1 cellular context compared by ENCODE assay signal in genomic region chr15:49620658-49621326, GRCh38.
A peak's percentile ranks its signal among the peaks of the same experiment; 100 is the strongest.
TF ChIP-seq lines count a peak whose summit lies in the region.

DTWD1 (plus strand) TSS chr15:49621048; CDS start chr15:49625168, 4,120 bp downstream.
FAM227B (minus strand) TSS chr15:49620818; CDS start chr15:49615171, 5,647 bp downstream.

TF ChIP-seq in K562, 482 proteins besides CTCF, POLR2A, EP300 and RAD21 (continued from another document):
- no peak for TF ChIP-seq ATF2 (CRISPR knock-in tag; IDR thresholded peaks at IDR 0.05)
- peak; percentile 83 for TF ChIP-seq BHLHE40 (IDR thresholded peaks at IDR 0.05; ENCODE audit: low read length)
- no peak for TF ChIP-seq FOXA1 (IDR thresholded peaks at IDR 0.05; ENCODE audit: borderline replicate concordance)
- peak; percentile 77 for TF ChIP-seq POLR2B (IDR thresholded peaks at IDR 0.05; ENCODE audit: low read depth, partially characterized antibody)
- TF ChIP-seq SLC30A9 (CRISPR knock-in tag; IDR thresholded peaks at IDR 0.05), result no peak
- peak; percentile 11 for TF ChIP-seq SP2 (IDR thresholded peaks at IDR 0.05; ENCODE audit: extremely low read depth, low read depth, low read length, poor library complexity, severe bottlenecking)
- TF ChIP-seq ELF2 (CRISPR knock-in tag; IDR thresholded peaks at IDR 0.05), result no peak; the same call in 1 of the 2 replicates
